Comparison of ENCODE assay signal across 21 cellular contexts in genomic region chr7:39826166-39826565, GRCh38.
A peak's percentile ranks its signal among the peaks of the same experiment; 100 is the strongest.
DNase-seq lines count a peak whose midpoint lies in the region; ATAC-seq, FAIRE-seq and TF ChIP-seq lines count a peak whose summit lies in the region.
"Had no signal": no experiment of that assay in that cellular context is flagged by ENCODE, and none has a peak within 500 bp of the region (broad histone marks: within the 10 kb centered on the region; RNA-seq: fewer than 3 reads in every experiment).

No MANE protein-coding gene starts in this region.

- 83% methylated on average over 2 of the region's 2 CpGs; no CpG with 5 or more reads in 1 of the 2 experiments for WGBS in H1 (ENCODE audit: extremely low coverage in 1 of 2, insufficient coverage in 1 of 2, insufficient read length in 1 of 2, insufficient replicate concordance in 2 of 2, low coverage in 1 of 2, low lambda C conversion rate in 2 of 2, missing lambda C conversion rate in 1 of 2), 2 experiments
- WGBS in mesendoderm (ENCODE audit: extremely low coverage, insufficient coverage, low lambda C conversion rate): no CpG with 5 or more reads among the region's 2 CpGs

- H3K23ac ChIP-seq in H1 (ENCODE audit: insufficient read length): no peak overlapping the region
- H3K23ac ChIP-seq in mesendoderm (ENCODE audit: low read length): no peak overlapping the region

- no peak overlapping the region for H3K27ac ChIP-seq in H1 (ENCODE audit: low read depth, low read length)
- no peak overlapping the region for H3K27ac ChIP-seq in mesendoderm (ENCODE audit: low read depth, low read length)
- H3K27ac ChIP-seq: 22Rv1, BLaER1, C4-2B, GM23248 had no signal

- H2BK15ac ChIP-seq in H1 (ENCODE audit: low read length) (no peak overlapping the region), mesendoderm (replicated peaks; ENCODE audit: low read depth) (no peak overlapping the region)

- DNase-seq in D721Med (ENCODE audit: insufficient read length, low spot score) (no peak), NCI-H82 treated with DMSO at 0.1 percent for 48 hours (lab: John Stamatoyannopoulos, UW; ENCODE audit: unreplicated experiment) (peak; percentile 73), H1 (ENCODE audit: low read depth in 1 of 2, low spot score in 2 of 2) (no peak), mesendoderm (peak; percentile 47), DMS114 treated with DMSO at 0.1 percent for 48 hours (lab: John Stamatoyannopoulos, UW; ENCODE audit: unreplicated experiment) (no peak), germinal center (ENCODE audit: low spot score) (no peak), DMS79 treated with DMSO at 0.1 percent for 48 hours (lab: John Stamatoyannopoulos, UW) (no peak)
- DNase-seq: Caco-2; CD4-positive, CD25-positive, alpha-beta regulatory T cell; CD8-positive, alpha-beta T cell; DMS 273 treated with DMSO at 0.1 percent for 48 hours; DND-41; GM23248 had no signal

- ATAC-seq in HG03469 (IDR thresholded peaks at IDR 0.05; ENCODE audit: unreplicated experiment): no peak
- ATAC-seq: CD8-positive, alpha-beta T cell had no signal

- H2BK12ac ChIP-seq in H1 (ENCODE audit: low read depth, low read length): no peak overlapping the region

- CTCF ChIA-PET in H1 (lab: Charles Lee; ENCODE audit: partially characterized antibody): interaction anchor here (0.6 to 1.1 kb wide), 3 partner anchors 84 to 1561 kb away, joined by 3 to 4 read pairs (median 3); no protein-coding TSS in a partner anchor

- H3K56ac ChIP-seq in H1 (replicated peaks; ENCODE audit: insufficient read length, low read depth, low read length) (no peak overlapping the region), mesendoderm (ENCODE audit: low read length) (no peak overlapping the region)

- TF ChIP-seq CTCF in D721Med (IDR thresholded peaks at IDR 0.05; ENCODE audit: insufficient read depth, missing control alignments): no peak
- TF ChIP-seq CTCF in H1 (IDR thresholded peaks at IDR 0.05; ENCODE audit: control extremely low read depth in 1 of 3, insufficient read depth in 1 of 3, low read depth in 1 of 3, low read length in 3 of 3): no peak

- no peak for TF ChIP-seq EP300 in H1 (IDR thresholded peaks at IDR 0.05; ENCODE audit: borderline replicate concordance in 1 of 2, low read depth in 2 of 2, low read length in 2 of 2)

- H3K9me3 ChIP-seq in H1 (ENCODE audit: insufficient read depth in 2 of 2, low read depth in 1 of 2, low read length in 1 of 2): no peaks in the 10 kb centered on the region
- H3K9me3 ChIP-seq: BLaER1, Caco-2, HAP-1 had no signal

- H4K91ac ChIP-seq in H1 (replicated peaks; ENCODE audit: insufficient read length, low read length): no peak overlapping the region

- no peaks in the 10 kb centered on the region for H3K23me2 ChIP-seq in H1 (ENCODE audit: low read depth, low read length)

- POLR2A ChIA-PET in H1 (lab: Charles Lee; ENCODE audit: partially characterized antibody): interaction anchor here (1.1 kb wide), 1 partner anchor 14 kb away, joined by 3 read pairs; no protein-coding TSS in a partner anchor

- H3K4me2 ChIP-seq in H1 (ENCODE audit: insufficient read depth in 1 of 2, low read depth in 2 of 2, low read length in 2 of 2) (no peak overlapping the region), mesendoderm (ENCODE audit: low read length) (no peak overlapping the region)

- H3K36me3 ChIP-seq in H1 (ENCODE audit: control insufficient read depth in 2 of 4, insufficient read depth in 4 of 4, low read length in 3 of 4): no peaks in the 10 kb centered on the region; a peak in 1 of 8 replicates
- no peaks in the 10 kb centered on the region for H3K36me3 ChIP-seq in mesendoderm (ENCODE audit: control insufficient read depth, insufficient read depth, low read length)
- H3K36me3 ChIP-seq: BLaER1, HAP-1 had no signal

- H3K4me1 ChIP-seq in H1 (replicated peaks in 1 of 4; ENCODE audit: control insufficient read depth in 3 of 4, insufficient read depth in 4 of 4, low read length in 3 of 4) (no peaks in the 10 kb centered on the region), mesendoderm (ENCODE audit: control insufficient read depth, low read depth, low read length) (no peaks in the 10 kb centered on the region)
- H3K4me1 ChIP-seq: Caco-2, HAP-1 had no signal

- H3K79me1 ChIP-seq in H1 (ENCODE audit: low read depth, low read length): no peaks in the 10 kb centered on the region
- no peaks in the 10 kb centered on the region for H3K79me1 ChIP-seq in mesendoderm (ENCODE audit: low read length)

- H4K8ac ChIP-seq in H1 (ENCODE audit: extremely low read depth, insufficient read depth, low read length) (no peak overlapping the region), mesendoderm (ENCODE audit: low read depth, low read length) (no peak overlapping the region)

- H3K18ac ChIP-seq in H1 (ENCODE audit: extremely low read depth, low read length): no peak overlapping the region
- no peak overlapping the region for H3K18ac ChIP-seq in mesendoderm (ENCODE audit: low read length)

- H3K79me2 ChIP-seq in H1 (ENCODE audit: control insufficient read depth in 1 of 2, insufficient read depth in 2 of 2, low read length in 2 of 2) (no peaks in the 10 kb centered on the region), mesendoderm (ENCODE audit: control insufficient read depth, insufficient read depth, low read length) (no peaks in the 10 kb centered on the region)

- H2BK5ac ChIP-seq in H1 (ENCODE audit: low read depth, low read length) (no peak overlapping the region), mesendoderm (ENCODE audit: low read length) (no peak overlapping the region)

- H3K27me3 ChIP-seq in H1 (replicated peaks in 1 of 4; ENCODE audit: control insufficient read depth in 3 of 4, extremely low read depth in 1 of 4, insufficient read depth in 3 of 4, low read length in 3 of 4): no peaks in the 10 kb centered on the region
- no peaks in the 10 kb centered on the region for H3K27me3 ChIP-seq in mesendoderm (ENCODE audit: insufficient read depth, low read length, poor library complexity)
- H3K27me3 ChIP-seq: BLaER1 had no signal

- no peaks in the 10 kb centered on the region for H4K20me1 ChIP-seq in H1 (replicated peaks in 1 of 2; ENCODE audit: control insufficient read depth in 1 of 2, insufficient read depth in 2 of 2, low read length in 2 of 2)
- H4K20me1 ChIP-seq: BLaER1 had no signal

- no peak overlapping the region for H3K9ac ChIP-seq in H1 (replicated peaks in 1 of 4; ENCODE audit: extremely low read depth in 1 of 4, low read depth in 3 of 4, low read length in 3 of 4)
- no peak overlapping the region for H3K9ac ChIP-seq in mesendoderm (ENCODE audit: low read length)
- H3K9ac ChIP-seq: BLaER1, GM23248 had no signal

- H3K14ac ChIP-seq in H1 (ENCODE audit: insufficient read length): no peak overlapping the region

- H3K4me3 ChIP-seq in H1 (ENCODE audit: extremely low read depth in 1 of 4, insufficient read depth in 2 of 4, low read depth in 3 of 4, low read length in 4 of 4): no peak overlapping the region
- H3K4me3 ChIP-seq in mesendoderm (ENCODE audit: low read length): no peak overlapping the region
- H3K4me3 ChIP-seq: BLaER1, GM23248, HAP-1 had no signal

- H2AK5ac ChIP-seq in H1 (ENCODE audit: low read depth, low read length) (no peak overlapping the region), mesendoderm (ENCODE audit: low read length) (no peak overlapping the region)

- H4K5ac ChIP-seq in H1 (ENCODE audit: insufficient read length, low read depth, low read length) (no peak overlapping the region), mesendoderm (ENCODE audit: low read length) (no peak overlapping the region)

- H2BK120ac ChIP-seq in H1 (replicated peaks; ENCODE audit: low read depth, low read length) (no peak overlapping the region), mesendoderm (ENCODE audit: low read depth, low read length) (no peak overlapping the region)

- no peak overlapping the region for H3K4ac ChIP-seq in H1 (replicated peaks; ENCODE audit: insufficient read length, low read depth, low read length)
- H3K4ac ChIP-seq in mesendoderm (ENCODE audit: low read depth, low read length): no peak overlapping the region

- FAIRE-seq in D721Med (lab: Jason Lieb, UNC) (peak; percentile 93), H1 (lab: Jason Lieb, UNC) (peak; percentile 19)
- FAIRE-seq: A204.1, G401.6, GM12892 had no signal

- no peak for TF ChIP-seq RAD21 in H1 (IDR thresholded peaks at IDR 0.05 in 1 of 2, conservative IDR thresholded peaks at IDR 0.05 in 1 of 2; ENCODE audit: low read depth in 2 of 2, low read length in 2 of 2)

- TF ChIP-seq POLR2A in H1 (IDR thresholded peaks at IDR 0.05; ENCODE audit: control extremely low read depth in 1 of 2, low read depth in 2 of 2, low read length in 2 of 2): no peak

- no peak overlapping the region for H2BK20ac ChIP-seq in H1 (ENCODE audit: low read length)

- H2AFZ ChIP-seq in H1 (ENCODE audit: low read length): 0 out of 2 replicates have a peak overlapping the region, but pooled peaks have one; percentile 56
- H2AFZ ChIP-seq: GM23248 had no signal

TF ChIP-seq in H1, 55 proteins besides CTCF, POLR2A, EP300 and RAD21:
- TF ChIP-seq SIN3A (conservative IDR thresholded peaks at IDR 0.05 in 1 of 2, IDR thresholded peaks at IDR 0.05 in 1 of 2; ENCODE audit: low read depth in 1 of 2, low read length in 2 of 2) (no peak), GTF2F1 (IDR thresholded peaks at IDR 0.05; ENCODE audit: borderline replicate concordance, low read depth, low read length) (no peak), SIRT6 (IDR thresholded peaks at IDR 0.05; ENCODE audit: low read length) (no peak), CEBPB (IDR thresholded peaks at IDR 0.05; ENCODE audit: low read depth, low read length) (no peak), CHD2 (IDR thresholded peaks at IDR 0.05; ENCODE audit: low read length) (no peak), GABPA (IDR thresholded peaks at IDR 0.05; ENCODE audit: borderline replicate concordance, insufficient read depth, low read length) (no peak), SP1 (IDR thresholded peaks at IDR 0.05; ENCODE audit: low read depth, low read length) (no peak), PHF8 (conservative IDR thresholded peaks at IDR 0.05; ENCODE audit: low read depth, low read length) (no peak), ZNF274 (IDR thresholded peaks at IDR 0.05; ENCODE audit: borderline replicate concordance, extremely low read depth, low read length) (no peak), CBX8 (IDR thresholded peaks at IDR 0.05; ENCODE audit: borderline replicate concordance, low read depth, low read length) (no peak), RXRA (IDR thresholded peaks at IDR 0.05; ENCODE audit: insufficient read depth, low read depth, low read length) (no peak)

Comparison
In these comparisons a context has a peak if more than half of its experiments do, and no peak if none do; other contexts are left out.
1. DNase-seq: peak in NCI-H82 treated with DMSO at 0.1 percent for 48 hours (single experiment) and mesendoderm (single experiment); none in D721Med (single experiment), H1 (0 of 2), DMS114 treated with DMSO at 0.1 percent for 48 hours (single experiment), germinal center (single experiment) and DMS79 treated with DMSO at 0.1 percent for 48 hours (single experiment).